ENCODE assay signal across 8 cellular contexts in the genomic region with DNA sequence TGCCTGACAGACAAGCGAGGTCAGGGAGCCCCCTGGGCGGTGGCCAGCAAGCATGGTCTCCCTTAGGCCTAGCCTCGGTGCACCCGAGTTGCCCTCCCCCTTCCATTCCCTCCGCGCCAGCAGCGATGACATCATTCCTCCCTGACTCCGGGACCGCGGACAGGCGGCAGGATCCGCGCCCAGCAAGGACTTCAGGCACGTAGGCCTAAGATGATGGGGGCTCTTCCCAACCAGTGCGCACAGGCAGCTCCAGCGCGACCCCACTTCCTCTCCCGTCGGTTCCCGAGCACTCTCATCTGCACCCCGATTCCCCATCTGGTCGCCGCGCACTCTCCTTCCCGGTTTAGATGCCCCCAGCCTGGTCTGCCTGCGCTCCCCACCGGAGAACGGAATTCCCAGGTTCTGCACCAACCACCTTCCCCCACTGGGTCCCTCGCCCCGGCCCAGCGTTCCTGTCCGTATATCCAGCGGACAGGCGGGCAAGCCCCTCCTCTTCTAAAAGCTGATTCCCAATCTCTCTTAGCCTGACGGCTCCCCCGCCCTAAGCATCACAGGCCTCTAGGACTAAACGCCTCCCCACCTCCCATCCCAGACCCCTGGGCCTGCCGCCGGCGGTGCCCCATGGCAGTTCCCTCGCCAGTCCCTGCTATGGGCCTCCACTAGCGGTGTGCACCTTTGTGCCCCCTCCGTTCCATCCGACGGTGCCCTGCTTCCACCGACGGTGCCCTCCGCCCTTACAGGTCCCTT. TPM values are rescaled to one million over a fixed set of nuclear protein-coding genes. Genes with fewer than 3 reads are reported as not detected.
DNase-seq lines count a peak whose midpoint lies in the region; ATAC-seq and TF ChIP-seq lines count a peak whose summit lies in the region.

No MANE protein-coding gene starts in this region.

- no peak for TF ChIP-seq CTCF in DOHH2 (IDR thresholded peaks at IDR 0.05; ENCODE audit: low read depth, low read length, poor library complexity, severe bottlenecking)
- no peak for TF ChIP-seq CTCF in MM.1S (IDR thresholded peaks at IDR 0.05; ENCODE audit: low read length)
- TF ChIP-seq CTCF in esophagus squamous epithelium (IDR thresholded peaks at IDR 0.05) = no peak
- TF ChIP-seq CTCF in tibial nerve (IDR thresholded peaks at IDR 0.05) = no peak

- TF ChIP-seq POLR2A in esophagus squamous epithelium (IDR thresholded peaks at IDR 0.05) = peak in 1 of 4 donors; percentile 25
- peak in 1 of 2 donors; percentile 38 for TF ChIP-seq POLR2A in tibial nerve (IDR thresholded peaks at IDR 0.05)

- H3K79me2 ChIP-seq in DOHH2 (ENCODE audit: control insufficient read depth, low read length) = peaks cover 2% of the 10 kb centered on the region; the same call in 1 of the 2 replicates
- H3K79me2 ChIP-seq in MM.1S (ENCODE audit: low read length) = peaks cover 55% of the 10 kb centered on the region

- WGBS in esophagus squamous epithelium, 2 donors = 9 to 19% methylated on average over 29 to 46 of the region's 48 CpGs
- 3 to 6% methylated on average over 47 to 48 of the region's 48 CpGs for WGBS in tibial nerve, 2 donors

- peaks cover 15% of the 10 kb centered on the region for H3K4me1 ChIP-seq in DOHH2 (ENCODE audit: control insufficient read depth, low read length)
- peaks cover 23% of the 10 kb centered on the region for H3K4me1 ChIP-seq in MM.1S (ENCODE audit: low read length)
- H3K4me1 ChIP-seq in esophagus squamous epithelium = peaks cover 15 to 43% (median 15%) of the 10 kb centered on the region in 3 donors
- peaks cover 24% of the 10 kb centered on the region for H3K4me1 ChIP-seq in mononuclear cell (ENCODE audit: insufficient read depth, low read length)
- H3K4me1 ChIP-seq in tibial nerve = peaks cover 0 to 51% (median 12%) of the 10 kb centered on the region in 4 donors

- no peak for ATAC-seq in GM19455 (IDR thresholded peaks at IDR 0.05; ENCODE audit: unreplicated experiment)

- H3K27me3 ChIP-seq in DOHH2 (ENCODE audit: control insufficient read depth, low read length) (peaks cover 19% of the 10 kb centered on the region), MM.1S (replicated peaks; ENCODE audit: insufficient read depth, low read length) (no peaks in the 10 kb centered on the region), esophagus squamous epithelium (no peaks in the 10 kb centered on the region), mononuclear cell (ENCODE audit: insufficient read depth, low read length) (peaks cover 4% of the 10 kb centered on the region), tibial nerve (no peaks in the 10 kb centered on the region)

- H4K20me1 ChIP-seq in DOHH2 (ENCODE audit: control insufficient read depth, insufficient read depth, low read depth, low read length) (no peaks in the 10 kb centered on the region; the same call in 1 of the 2 replicates), MM.1S (ENCODE audit: insufficient read depth, low read length) (no peaks in the 10 kb centered on the region; the same call in 1 of the 2 replicates)

- no peaks in the 10 kb centered on the region for H3K9me2 ChIP-seq in DOHH2 (replicated peaks; ENCODE audit: control insufficient read depth, low read length)
- H3K9me2 ChIP-seq in MM.1S (replicated peaks; ENCODE audit: insufficient read depth, low read length) = no peaks in the 10 kb centered on the region

- H3K27ac ChIP-seq in DOHH2 (ENCODE audit: low read depth, low read length) (no peak overlapping the region), MM.1S (ENCODE audit: low read length) (no peak overlapping the region), esophagus squamous epithelium (peak overlapping the region; percentile 72 to 93 (median 86)), tibial nerve (peak overlapping the region; percentile 24 to 84 (median 54))

- peak in 1 of 2 donors; percentile 66 for TF ChIP-seq EP300 in tibial nerve (IDR thresholded peaks at IDR 0.05)

- no peak overlapping the region for H2AFZ ChIP-seq in MM.1S (ENCODE audit: low read length)

- intact Hi-C loops in esophagus squamous epithelium (cut with DNase I) = no loop called here

- H3K36me3 ChIP-seq in DOHH2 (ENCODE audit: control insufficient read depth, low read length) = no peaks in the 10 kb centered on the region
- no peaks in the 10 kb centered on the region for H3K36me3 ChIP-seq in MM.1S (replicated peaks; ENCODE audit: insufficient read depth, low read length)
- no peaks in the 10 kb centered on the region for H3K36me3 ChIP-seq in esophagus squamous epithelium
- H3K36me3 ChIP-seq in tibial nerve = no peaks in the 10 kb centered on the region

- H3K4me3 ChIP-seq in DOHH2 (ENCODE audit: low read length) = peak overlapping the region; percentile 77
- peak overlapping the region; percentile 90 for H3K4me3 ChIP-seq in MM.1S (ENCODE audit: low read length)
- peak overlapping the region; percentile 70 to 93 (median 74) for H3K4me3 ChIP-seq in esophagus squamous epithelium
- peak overlapping the region; percentile 46 for H3K4me3 ChIP-seq in mononuclear cell (ENCODE audit: low read length)
- peak overlapping the region; percentile 38 to 69 (median 66) for H3K4me3 ChIP-seq in tibial nerve

- H3K4me2 ChIP-seq in DOHH2 (ENCODE audit: low read length) (peak overlapping the region; percentile 68), MM.1S (ENCODE audit: low read depth, low read length) (peak overlapping the region; percentile 74)

- peak overlapping the region; percentile 72 for H3K9ac ChIP-seq in MM.1S (ENCODE audit: low read length)

- H3K9me3 ChIP-seq in DOHH2 (ENCODE audit: control insufficient read depth, insufficient read depth, low read length) (no peaks in the 10 kb centered on the region), MM.1S (replicated peaks; ENCODE audit: insufficient read depth, low read length) (no peaks in the 10 kb centered on the region), esophagus squamous epithelium (no peaks in the 10 kb centered on the region), mononuclear cell (ENCODE audit: low read depth, low read length) (no peaks in the 10 kb centered on the region), tibial nerve (no peaks in the 10 kb centered on the region)

- H3F3A ChIP-seq in DOHH2 (ENCODE audit: control insufficient read depth, insufficient read depth) = no peaks in the 10 kb centered on the region
- H3F3A ChIP-seq in MM.1S (ENCODE audit: insufficient read depth, low read length) = no peaks in the 10 kb centered on the region

- DNase-seq in MM.1S (no peak), esophagus squamous epithelium (lab: John Stamatoyannopoulos, UW) (no peak), tibial nerve (ENCODE audit: low spot score in 2 of 2) (peak; percentile 43 to 45), cortex of kidney (lab: John Stamatoyannopoulos, UW) (no peak)
- peak; percentile 73 for DNase-seq in activated CD8-positive, alpha-beta memory T cell treated with anti-CD3 and anti-CD28 coated beads for 24 hours

RNA-seq across cellular contexts. Expression of gene FAM219A, which starts 0.9 kb away (rescaled TPM):
- total RNA-seq in esophagus squamous epithelium = 1 to 10 TPM; 4.0 to 7.6 (median 5.2) TPM
- total RNA-seq in mononuclear cell = 2.0 TPM
- total RNA-seq in tibial nerve = 10 to 100 TPM in 3 of 4 donors, 1 to 10 TPM in 1; 8.5 to 15.6 (median 13.6) TPM

RNA-seq across cellular contexts. Expression of gene DNAI1, which starts 1.2 kb away (rescaled TPM):
- total RNA-seq in esophagus squamous epithelium (not detected), mononuclear cell (not detected), tibial nerve (1 to 10 TPM in 1 of 4 donors, under 1 TPM in 2, not detected in 1; 0.42 to 3.9 (median 0.66) TPM)

Comparison
In these comparisons a context has a peak if more than half of its experiments do, and no peak if none do; other contexts are left out.
1. H3K27ac ChIP-seq: peak in esophagus squamous epithelium (4 of 4) and tibial nerve (4 of 4); none in DOHH2 (single experiment) and MM.1S (single experiment).
2. DNase-seq: peak in activated CD8-positive, alpha-beta memory T cell treated with anti-CD3 and anti-CD28 coated beads for 24 hours (single experiment) and tibial nerve (2 of 2); none in MM.1S (single experiment), esophagus squamous epithelium (single experiment) and cortex of kidney (single experiment).
3. Peak in every context shown above with its lines, with median percentiles within 50 percentile points of each other: H3K4me3 ChIP-seq.